ENCODE assay signal across 17 cellular contexts in genomic region chr10:11234857-11235640, GRCh38.
A peak's percentile ranks its signal among the peaks of the same experiment; 100 is the strongest.
DNase-seq lines count a peak whose midpoint lies in the region; ATAC-seq, FAIRE-seq and TF ChIP-seq lines count a peak whose summit lies in the region.
"Had no signal": no experiment of that assay in that cellular context is flagged by ENCODE, and none has a peak within 500 bp of the region (broad histone marks: within the 10 kb centered on the region; RNA-seq: fewer than 3 reads in every experiment).

No MANE protein-coding gene starts in this region.

- H3K4me1 ChIP-seq in OCI-LY7 (ENCODE audit: insufficient read depth, low read length, poor library complexity, severe bottlenecking) (no peaks in the 10 kb centered on the region), right cardiac atrium (ENCODE audit: control insufficient read depth, insufficient read depth, low read length) (no peaks in the 10 kb centered on the region)
- H3K4me1 ChIP-seq: BE2C, colonic mucosa, testis had no signal

- no peak for TF ChIP-seq POLR2A in GM12892 (IDR thresholded peaks at IDR 0.05; ENCODE audit: low read depth, low read length)

- TF ChIP-seq CTCF in BJ (IDR thresholded peaks at IDR 0.05; ENCODE audit: insufficient read depth, low read depth, low read length) (no peak), OCI-LY7 (conservative IDR thresholded peaks at IDR 0.05; ENCODE audit: low read length) (no peak)

- H3K79me2 ChIP-seq in OCI-LY7 (ENCODE audit: insufficient read depth, low read depth, low read length), result no peaks in the 10 kb centered on the region

- intact Hi-C loops in OCI-LY7 (cut with micrococcal nuclease; ENCODE audit: unreplicated experiment) (no loop called here), right cardiac atrium (cut with DNase I) (no loop called here)

- DNase-seq in BJ (ENCODE audit: low read depth), result peak; percentile 15
- no peak for DNase-seq in GM12892 (ENCODE audit: insufficient read length)
- DNase-seq in activated naive CD8-positive, alpha-beta T cell treated with anti-CD3 and anti-CD28 coated beads for 36 hours, result no peak
- DNase-seq in memory B cell (ENCODE audit: low spot score in 2 of 2), result no peak
- DNase-seq in OCI-LY7 (ENCODE audit: low spot score), result no peak
- no peak for DNase-seq in right cardiac atrium
- DNase-seq in activated CD8-positive, alpha-beta memory T cell treated with anti-CD3 and anti-CD28 coated beads, Interleukin-2, amount 50 U/mL, for 4 hours, result no peak
- DNase-seq: activated CD4-positive, alpha-beta T cell treated with anti-CD3 and anti-CD28 coated beads, Interleukin-2, amount 50 U/mL, for 1 hour; BE2C; colonic mucosa; left cardiac atrium; NCI-H2029; NCI-H774; posterior cingulate gyrus; RPMI8226; testis had no signal

- no TSS peak for BruUV-seq in OCI-LY7 (replicated peaks; lab: Mats Ljungman, UMichigan)

- no peaks in the 10 kb centered on the region for H3K9me2 ChIP-seq in OCI-LY7 (ENCODE audit: insufficient read depth, low read length)

- no peaks in the 10 kb centered on the region for H3K27me3 Mint-ChIP-seq in activated naive CD8-positive, alpha-beta T cell treated with anti-CD3 and anti-CD28 coated beads for 36 hours
- H3K27me3 Mint-ChIP-seq in memory B cell, result no peaks in the 10 kb centered on the region

- peak; percentile 17 for FAIRE-seq in GM12892 (lab: Jason Lieb, UNC)

- peak overlapping the region; percentile 91 for H3K27ac Mint-ChIP-seq in activated naive CD8-positive, alpha-beta T cell treated with anti-CD3 and anti-CD28 coated beads for 36 hours
- peak overlapping the region; percentile 78 for H3K27ac Mint-ChIP-seq in memory B cell

- ATAC-seq in memory B cell (ENCODE audit: low read depth) (no peak), GM21825 (IDR thresholded peaks at IDR 0.05; ENCODE audit: unreplicated experiment) (no peak), right cardiac atrium (no peak)
- ATAC-seq: left cardiac atrium had no signal

- peaks cover 69% of the 10 kb centered on the region for H3K36me3 Mint-ChIP-seq in activated naive CD8-positive, alpha-beta T cell treated with anti-CD3 and anti-CD28 coated beads for 36 hours
- peaks cover 37% of the 10 kb centered on the region for H3K36me3 Mint-ChIP-seq in memory B cell

- H4K20me1 ChIP-seq in OCI-LY7 (ENCODE audit: insufficient read depth, low read length), result no peaks in the 10 kb centered on the region

- H3K27me3 ChIP-seq in BJ (ENCODE audit: control insufficient read depth, insufficient read depth, low read length), result no peaks in the 10 kb centered on the region
- no peaks in the 10 kb centered on the region for H3K27me3 ChIP-seq in right cardiac atrium (ENCODE audit: control insufficient read depth, insufficient read depth)
- H3K27me3 ChIP-seq: BE2C, colonic mucosa, testis had no signal

- no peak overlapping the region for H3K4me2 ChIP-seq in OCI-LY7 (ENCODE audit: low read length)

- H3K9me3 ChIP-seq in OCI-LY7 (ENCODE audit: low read length) (no peaks in the 10 kb centered on the region), right cardiac atrium (ENCODE audit: control insufficient read depth, low read length) (no peaks in the 10 kb centered on the region)
- H3K9me3 ChIP-seq: BE2C, colonic mucosa, testis had no signal

- H3K4me3 ChIP-seq in BJ (ENCODE audit: low read depth, low read length), result no peak overlapping the region
- H3K4me3 ChIP-seq in OCI-LY7 (ENCODE audit: low read depth, low read length, poor library complexity, severe bottlenecking), result no peak overlapping the region
- no peak overlapping the region for H3K4me3 ChIP-seq in right cardiac atrium (ENCODE audit: low read length)
- H3K4me3 ChIP-seq: colonic mucosa, testis had no signal

- 87% methylated on average over 7 of the region's 7 CpGs for WGBS in right cardiac atrium

- H3K4me3 Mint-ChIP-seq in activated naive CD8-positive, alpha-beta T cell treated with anti-CD3 and anti-CD28 coated beads for 36 hours, result peak overlapping the region; percentile 23
- H3K4me3 Mint-ChIP-seq in memory B cell, result no peak overlapping the region

- H3K27ac ChIP-seq in OCI-LY7 (ENCODE audit: low read depth, low read length, poor library complexity, severe bottlenecking) (no peak overlapping the region), right cardiac atrium (ENCODE audit: low read length) (no peak overlapping the region)
- H3K27ac ChIP-seq: colonic mucosa, testis had no signal

- peaks cover 91% of the 10 kb centered on the region for H3K4me1 Mint-ChIP-seq in activated naive CD8-positive, alpha-beta T cell treated with anti-CD3 and anti-CD28 coated beads for 36 hours
- peaks cover 61% of the 10 kb centered on the region for H3K4me1 Mint-ChIP-seq in memory B cell

- H3K36me3 ChIP-seq in BJ (ENCODE audit: control insufficient read depth, insufficient read depth, low read length) (no peaks in the 10 kb centered on the region), OCI-LY7 (ENCODE audit: insufficient read depth, low read length) (no peaks in the 10 kb centered on the region)
- H3K36me3 ChIP-seq: BE2C, colonic mucosa had no signal

- peaks cover 2% of the 10 kb centered on the region for H3K9me3 Mint-ChIP-seq in activated naive CD8-positive, alpha-beta T cell treated with anti-CD3 and anti-CD28 coated beads for 36 hours
- H3K9me3 Mint-ChIP-seq in memory B cell, result no peaks in the 10 kb centered on the region

- CTCF ChIA-PET in BJ (lab: Yijun Ruan, JAX) (interaction anchor here (0.7 to 1.0 kb wide), 4 partner anchors 8 to 35 kb away, joined by 3 read pairs; no protein-coding TSS in a partner anchor), OCI-LY7 (lab: Charles Lee; ENCODE audit: unreplicated experiment) (no interaction called here)

- POLR2A ChIA-PET in BJ (lab: Charles Lee) (no interaction called here), OCI-LY7 (lab: Charles Lee) (interaction anchor here (0.6 kb wide), 2 partner anchors 61 to 129 kb away, joined by 3 read pairs; no protein-coding TSS in a partner anchor)

- H2AFZ ChIP-seq in OCI-LY7 (ENCODE audit: low read length), result no peak overlapping the region
